Comparison of ENCODE assay signal across 12 cellular contexts in the genomic region with DNA sequence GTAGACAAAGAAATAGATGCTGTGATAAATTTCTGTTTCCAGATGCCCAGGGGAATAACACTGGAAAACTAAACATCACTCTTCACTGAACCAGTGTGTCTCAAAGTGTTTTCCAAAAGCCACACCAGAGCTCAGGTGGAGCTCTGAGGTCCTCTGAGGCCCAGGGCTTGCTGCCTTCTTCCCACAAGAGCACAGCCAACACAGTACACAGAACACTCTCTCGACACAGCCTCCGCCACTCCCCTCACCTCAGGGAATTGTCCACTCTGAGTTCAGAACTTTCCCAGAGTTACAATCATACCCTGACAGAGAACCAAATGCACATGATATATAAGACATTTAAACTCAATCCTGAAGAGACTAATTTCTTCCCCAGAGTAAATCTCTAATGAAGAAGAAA. TPM values are rescaled to one million over a fixed set of nuclear protein-coding genes. Genes with fewer than 3 reads are reported as not detected.
DNase-seq lines count a peak whose midpoint lies in the region; ATAC-seq, FAIRE-seq and TF ChIP-seq lines count a peak whose summit lies in the region.
"Had no signal": no experiment of that assay in that cellular context is flagged by ENCODE, and none has a peak within 500 bp of the region (broad histone marks: within the 10 kb centered on the region; RNA-seq: fewer than 3 reads in every experiment).

No MANE protein-coding gene starts in this region.

- no peak overlapping the region for H3K4me2 ChIP-seq in HepG2 (ENCODE audit: low read depth, low read length)
- peak overlapping the region; percentile 4 for H3K4me2 ChIP-seq in fibroblast of lung (ENCODE audit: extremely low read depth, insufficient read depth, low read length)
- peak overlapping the region; percentile 64 for H3K4me2 ChIP-seq in osteoblast (ENCODE audit: insufficient read depth, low read length)

- no TSS peak for BruUV-seq in HepG2 (replicated peaks; lab: Mats Ljungman, UMichigan)

- H2AFZ ChIP-seq in HepG2 (ENCODE audit: low read length): no peak overlapping the region
- no peak overlapping the region for H2AFZ ChIP-seq in fibroblast of lung (ENCODE audit: low read length)
- H2AFZ ChIP-seq in osteoblast (ENCODE audit: low read length): no peak overlapping the region

- H3K4me3 ChIP-seq in liver (ENCODE audit: low read depth in 1 of 3, low read length in 3 of 3) (no peak overlapping the region), HepG2 (replicated peaks in 1 of 3; ENCODE audit: insufficient read depth in 1 of 3, low read depth in 2 of 3, low read length in 3 of 3) (no peak overlapping the region), fibroblast of lung (replicated peaks in 1 of 4; ENCODE audit: control extremely low read depth in 1 of 4, insufficient read depth in 1 of 4, low read depth in 3 of 4, low read length in 4 of 4) (no peak overlapping the region), osteoblast (ENCODE audit: insufficient read depth, low read length) (no peak overlapping the region)

- WGBS in liver: 62% methylated on average over 2 of the region's 2 CpGs
- WGBS in HepG2 (ENCODE audit: low lambda C conversion rate): 25% methylated on average over 2 of the region's 2 CpGs

- TF ChIP-seq CTCF in liver (IDR thresholded peaks at IDR 0.05; ENCODE audit: low read depth, low read length, missing input control) (no peak), HepG2 (CRISPR knock-in tag; IDR thresholded peaks at IDR 0.05) (no peak), fibroblast of lung (conservative IDR thresholded peaks at IDR 0.05 in 1 of 2, IDR thresholded peaks at IDR 0.05 in 1 of 2; ENCODE audit: low read depth in 1 of 2, low read length in 2 of 2) (no peak), osteoblast (IDR thresholded peaks at IDR 0.05; ENCODE audit: extremely low read depth, low read depth, low read length) (no peak), GM10266 (IDR thresholded peaks at IDR 0.05; ENCODE audit: control insufficient read depth, insufficient read depth, low read depth, missing control alignments) (no peak)

- in situ Hi-C loops in HepG2 (cut with HindIII; ENCODE audit: extremely low pct_ligation_motif_present, low pct_unique_long_range_greater_than_20kb): no loop called here

- no peaks in the 10 kb centered on the region for H3K79me2 ChIP-seq in HepG2 (ENCODE audit: insufficient read depth, low read length)
- H3K79me2 ChIP-seq in fibroblast of lung (ENCODE audit: control insufficient read depth, insufficient read depth, low read length): peaks cover 57% of the 10 kb centered on the region
- H3K79me2 ChIP-seq in osteoblast (ENCODE audit: insufficient read depth, low read length): peaks cover 77% of the 10 kb centered on the region

- TF ChIP-seq RAD21 in liver (IDR thresholded peaks at IDR 0.05) (no peak), HepG2 (CRISPR knock-in tag; IDR thresholded peaks at IDR 0.05) (no peak)

- CTCF ChIA-PET in HepG2 (lab: Yijun Ruan, JAX; ENCODE audit: low intra/inter-chr PET ratio, low total read pairs): no interaction called here

- POLR2A ChIA-PET in HepG2 (lab: Yijun Ruan, JAX): no interaction called here

- DNase-seq in HepG2 (ENCODE audit: low spot score) (no peak), fibroblast of lung (ENCODE audit: low read depth in 2 of 2) (no peak), osteoblast (ENCODE audit: insufficient read length, low spot score, missing footprints) (no peak), GM10266 (ENCODE audit: extremely low spot score) (no peak), NCI-H2196 (lab: John Stamatoyannopoulos, UW; ENCODE audit: unreplicated experiment) (no peak)
- DNase-seq: activated CD8-positive, alpha-beta memory T cell treated with anti-CD3 and anti-CD28 coated beads, Interleukin-2, amount 50 U/mL, for 48 hours; erythroblast; NCI-H2081 had no signal

- no peak for FAIRE-seq in HepG2 (lab: Jason Lieb, UNC)
- FAIRE-seq: H1 had no signal

- intact Hi-C loops in HepG2 (cut with micrococcal nuclease; ENCODE audit: unreplicated experiment): no loop called here

- no peaks in the 10 kb centered on the region for H3K9me3 ChIP-seq in liver (ENCODE audit: control insufficient read depth in 4 of 4, low read length in 3 of 4)
- H3K9me3 ChIP-seq in HepG2 (ENCODE audit: low read length): no peaks in the 10 kb centered on the region
- no peaks in the 10 kb centered on the region for H3K9me3 ChIP-seq in fibroblast of lung (ENCODE audit: control insufficient read depth, insufficient read depth, low read depth, low read length)
- no peaks in the 10 kb centered on the region for H3K9me3 ChIP-seq in osteoblast (ENCODE audit: low read depth, low read length)

- no peak for TF ChIP-seq POLR2A in HepG2 (IDR thresholded peaks at IDR 0.05; ENCODE audit: insufficient read depth in 1 of 2, low read depth in 2 of 2, low read length in 2 of 2)

- no peak for TF ChIP-seq EP300 in HepG2 (IDR thresholded peaks at IDR 0.05; ENCODE audit: low read depth in 2 of 2, low read length in 2 of 2)
- TF ChIP-seq EP300 in HepG2 (CRISPR knock-in tag; IDR thresholded peaks at IDR 0.05; ENCODE audit: borderline replicate concordance): no peak

- H3K4me1 ChIP-seq in liver (ENCODE audit: control insufficient read depth in 4 of 4, insufficient read depth in 4 of 4, low read length in 3 of 4) (peaks cover 11 to 51% (median 32%) of the 10 kb centered on the region in 4 donors), HepG2 (ENCODE audit: insufficient read depth, low read length) (peaks cover 30% of the 10 kb centered on the region), fibroblast of lung (ENCODE audit: control insufficient read depth, extremely low read depth, insufficient read depth, low read length) (peaks cover 4% of the 10 kb centered on the region), osteoblast (ENCODE audit: insufficient read depth, low read length) (peaks cover 32% of the 10 kb centered on the region)

- H3K9ac ChIP-seq in liver (ENCODE audit: low read depth in 1 of 2, low read length in 2 of 2) (peak overlapping the region in 1 of 2 donors; percentile 14), HepG2 (ENCODE audit: insufficient read depth, low read depth, low read length) (no peak overlapping the region), fibroblast of lung (ENCODE audit: insufficient read depth, low read length) (no peak overlapping the region)

- H3K27ac ChIP-seq in liver (ENCODE audit: low read depth in 1 of 2, low read length in 2 of 2): peak overlapping the region; percentile 1 to 13
- H3K27ac ChIP-seq in HepG2 (ENCODE audit: extremely low read length, insufficient read depth, low read length): no peak overlapping the region
- H3K27ac ChIP-seq in fibroblast of lung (ENCODE audit: insufficient read depth, low read length): no peak overlapping the region
- H3K27ac ChIP-seq in osteoblast (ENCODE audit: low read depth, low read length): peak overlapping the region; percentile 56

- no peak for ATAC-seq in HepG2
- ATAC-seq in esophagus mucosa: no peak
- no peak for ATAC-seq in GM18858 (IDR thresholded peaks at IDR 0.05; ENCODE audit: unreplicated experiment)

- H3K27me3 ChIP-seq in liver (ENCODE audit: control insufficient read depth in 4 of 4, insufficient read depth in 4 of 4, low read length in 3 of 4) (no peaks in the 10 kb centered on the region), HepG2 (ENCODE audit: control insufficient read depth in 1 of 2, insufficient read depth in 2 of 2, low read length in 2 of 2) (peaks cover 5 to 53% of the 10 kb centered on the region in 2 experiments), fibroblast of lung (ENCODE audit: control insufficient read depth, insufficient read depth, low read length) (peaks cover 7% of the 10 kb centered on the region), osteoblast (ENCODE audit: insufficient read depth, low read length) (peaks cover 10% of the 10 kb centered on the region)

- H3K36me3 ChIP-seq in liver (ENCODE audit: control insufficient read depth in 4 of 4, insufficient read depth in 3 of 4, low read depth in 1 of 4, low read length in 3 of 4) (no peaks in the 10 kb centered on the region), HepG2 (replicated peaks in 1 of 2; ENCODE audit: control insufficient read depth in 1 of 2, insufficient read depth in 2 of 2, low read length in 2 of 2) (no peaks in the 10 kb centered on the region), fibroblast of lung (ENCODE audit: control insufficient read depth, insufficient read depth, low read length) (no peaks in the 10 kb centered on the region), osteoblast (ENCODE audit: insufficient read depth, low read length) (no peaks in the 10 kb centered on the region)

- H4K20me1 ChIP-seq in HepG2 (ENCODE audit: insufficient read depth, low read length) (no peaks in the 10 kb centered on the region), fibroblast of lung (ENCODE audit: control insufficient read depth, extremely low read depth, insufficient read depth, low read length) (peaks cover 6% of the 10 kb centered on the region), osteoblast (ENCODE audit: insufficient read depth, low read length) (peaks cover 51% of the 10 kb centered on the region)

RNA-seq across cellular contexts. Expression of a gene that starts 3.1 kb away (rescaled TPM):
- total RNA-seq in liver (10 to 100 TPM; 13.3 to 81.7 TPM), HepG2 (2016; rRNA removed; fragmentation: Illumina TruSeq; extraction: Trizol) (0.22 and 0.48 TPM in 2 replicates), fibroblast of lung (58.0 and 80.8 TPM in 2 replicates), osteoblast (99.5 and 108 TPM in 2 replicates), esophagus mucosa (19.9 TPM)
- polyA plus RNA-seq in liver (10 to 100 TPM; 12.9 to 22.6 TPM), HepG2 (2011; rRNA removed) (0.08 and 0.13 TPM in 2 replicates), fibroblast of lung (26.0 and 37.5 TPM in 2 replicates)
- 0.09 TPM in 1 of 2 replicates, not detected in the other for total RNA-seq in HepG2 (2016; cell fraction: cytosol; rRNA removed; fragmentation: Illumina TruSeq; extraction: Trizol; ENCODE audit: low read depth)
- 0.26 and 0.46 TPM in 2 replicates for total RNA-seq in HepG2 (2016; cell fraction: insoluble cytoplasmic fraction; rRNA removed; fragmentation: Illumina TruSeq; extraction: Trizol)
- total RNA-seq in HepG2 (2016; cell fraction: membrane; rRNA removed; fragmentation: Illumina TruSeq; extraction: Trizol): 0.09 and 0.14 TPM in 2 replicates
- 0.25 and 0.28 TPM in 2 replicates for total RNA-seq in HepG2 (2016; cell fraction: nucleus; rRNA removed; fragmentation: Illumina TruSeq; extraction: Trizol)
- polyA plus RNA-seq in HepG2 (2011; cell fraction: cytosol; rRNA removed): 0.07 and 0.14 TPM in 2 replicates
- 0.21 TPM in 2 replicates for polyA plus RNA-seq in HepG2 (2011; cell fraction: nucleus; rRNA removed)
- polyA plus RNA-seq in HepG2 (2012): 0.21 and 0.28 TPM in 2 replicates
- 0.05 TPM in 1 of 2 replicates, not detected in the other for polyA plus RNA-seq in HepG2 (2016; cell fraction: cytosol; fragmentation: Illumina TruSeq; extraction: Trizol; ENCODE audit: low read depth)
- 0.26 and 0.27 TPM in 2 replicates for polyA plus RNA-seq in HepG2 (2016; cell fraction: insoluble cytoplasmic fraction; fragmentation: Illumina TruSeq; extraction: Trizol; ENCODE audit: low read depth)
- polyA plus RNA-seq in HepG2 (2016; cell fraction: membrane; fragmentation: Illumina TruSeq; extraction: Trizol; ENCODE audit: low read depth): 0.06 and 0.10 TPM in 2 replicates
- 0.15 and 0.24 TPM in 2 replicates for polyA plus RNA-seq in HepG2 (2016; cell fraction: nucleus; fragmentation: Illumina TruSeq; extraction: Trizol; ENCODE audit: insufficient read depth, low read depth)
- 0.24 and 48.0 TPM in 2 replicates for polyA minus RNA-seq in HepG2 (2011; rRNA and poly(A)+ RNA removed; ENCODE audit: low replicate concordance)
- 0.30 and 0.44 TPM in 2 replicates for polyA minus RNA-seq in HepG2 (2011; cell fraction: cytosol; rRNA and poly(A)+ RNA removed)
- 0.25 and 0.26 TPM in 2 replicates for polyA minus RNA-seq in HepG2 (2011; cell fraction: nucleus; rRNA and poly(A)+ RNA removed)
- 31.2 and 52.2 TPM in 2 replicates for polyA plus RNA-seq in fibroblast of lung (2012)
- polyA minus RNA-seq in fibroblast of lung (ENCODE audit: low replicate concordance): 51.0 and 63.7 TPM in 2 replicates

Comparison
In these comparisons a context has a peak if more than half of its experiments do, and no peak if none do; other contexts are left out.
1. H3K27ac ChIP-seq: peak in liver (2 of 2) and osteoblast (single experiment); none in HepG2 (single experiment) and fibroblast of lung (single experiment).
2. RNA of a gene that starts 3.1 kb away (total RNA-seq): 99.5 to 108 TPM in osteoblast, 13.3 to 81.7 TPM in liver, 58.0 to 80.8 TPM in fibroblast of lung and 19.9 TPM in esophagus mucosa (single experiment); 0.09 to 0.48 TPM in HepG2; every median in the first group is over 4 times any median in the second.